1 cellular context compared by ENCODE assay signal in genomic region chr12:132698336-132698735, GRCh38.
TF ChIP-seq lines count a peak whose summit lies in the region.

No MANE protein-coding gene starts in this region.

TF ChIP-seq in HepG2, 621 proteins besides CTCF, POLR2A, EP300 and RAD21:
- TF ChIP-seq TIGD3 (CRISPR knock-in tag; IDR thresholded peaks at IDR 0.05; ENCODE audit: borderline replicate concordance), result no peak
- TF ChIP-seq CEBPB (IDR thresholded peaks at IDR 0.05; ENCODE audit: borderline replicate concordance, low read depth, low read length), result 0 out of 2 replicates have a peak, but pooled peaks have one; percentile 10
